ENCODE assay signal across 23 cellular contexts in genomic region chr3:90016492-90017065, GRCh38.
DNase-seq lines count a peak whose midpoint lies in the region; ATAC-seq lines count a peak whose summit lies in the region.
"Had no signal": no experiment of that assay in that cellular context is flagged by ENCODE, and none has a peak within 500 bp of the region (broad histone marks: within the 10 kb centered on the region; RNA-seq: fewer than 3 reads in every experiment).

No MANE protein-coding gene starts in this region.

- H2BK5ac ChIP-seq in mesendoderm (ENCODE audit: low read length) = no peak overlapping the region

- no peak overlapping the region for H3K9ac ChIP-seq in mesendoderm (ENCODE audit: low read length)
- peak overlapping the region; percentile 33 for H3K9ac ChIP-seq in skeletal muscle satellite cell (ENCODE audit: low read depth, low read length)

- no peak overlapping the region for H2BK15ac ChIP-seq in mesendoderm (replicated peaks; ENCODE audit: low read depth)

- no peak overlapping the region for H3K56ac ChIP-seq in mesendoderm (ENCODE audit: low read length)

- no peaks in the 10 kb centered on the region for H3K27me3 ChIP-seq in mesendoderm (ENCODE audit: insufficient read depth, low read length, poor library complexity)
- no peaks in the 10 kb centered on the region for H3K27me3 ChIP-seq in skeletal muscle satellite cell (ENCODE audit: control insufficient read depth, insufficient read depth, low read length)
- H3K27me3 ChIP-seq: sigmoid colon, thyroid gland had no signal

- no peaks in the 10 kb centered on the region for H3K9me3 ChIP-seq in skeletal muscle satellite cell (replicated peaks; ENCODE audit: low read length)
- H3K9me3 ChIP-seq: sigmoid colon, thyroid gland had no signal

- no peak overlapping the region for H3K23ac ChIP-seq in mesendoderm (ENCODE audit: low read length)

- H3K4me1 ChIP-seq in mesendoderm (ENCODE audit: control insufficient read depth, low read depth, low read length) (no peaks in the 10 kb centered on the region), skeletal muscle satellite cell (ENCODE audit: control insufficient read depth, insufficient read depth, low read length) (peaks cover 21% of the 10 kb centered on the region)

- H3K4me3 ChIP-seq in mesendoderm (ENCODE audit: low read length) = no peak overlapping the region
- no peak overlapping the region for H3K4me3 ChIP-seq in skeletal muscle satellite cell (ENCODE audit: low read length)
- H3K4me3 ChIP-seq: GM23338, K562, sigmoid colon, thyroid gland had no signal

- H3K4me2 ChIP-seq in mesendoderm (ENCODE audit: low read length) (no peak overlapping the region), skeletal muscle satellite cell (ENCODE audit: low read length) (peak overlapping the region; percentile 53)
- H3K4me2 ChIP-seq: GM23338 had no signal

- no peak overlapping the region for H3K4ac ChIP-seq in mesendoderm (ENCODE audit: low read depth, low read length)

- no peak overlapping the region for H3K27ac ChIP-seq in mesendoderm (ENCODE audit: low read depth, low read length)
- H3K27ac ChIP-seq: sigmoid colon, thyroid gland had no signal

- DNase-seq in DMS53 (lab: John Stamatoyannopoulos, UW) = peak; percentile 49
- DNase-seq in DMS53 treated with DMSO at 0.1 percent for 48 hours (lab: John Stamatoyannopoulos, UW; ENCODE audit: unreplicated experiment) = no peak
- DNase-seq in SW480 (ENCODE audit: low spot score) = peak; percentile 59
- DNase-seq in mesendoderm = peak; percentile 31
- no peak for DNase-seq in dedifferentiated amniotic fluid mesenchymal stem cell (ENCODE audit: extremely low spot score)
- DNase-seq: activated CD4-positive, alpha-beta T cell treated with anti-CD3 and anti-CD28 coated beads, Interleukin-2, amount 50 U/mL, for 1 hour; activated naive CD4-positive, alpha-beta T cell treated with anti-CD3 and anti-CD28 coated beads, Interleukin-2, amount 10 ng/mL, durations not matched to agents 7 days and 5 days; caudate nucleus; dermis blood vessel endothelial cell; DMS79 treated with DMSO at 0.1 percent for 48 hours; HFFc6; MM.1S; natural killer cell; NCI-H1436 treated with DMSO at 0.1 percent for 48 hours; sigmoid colon; stimulated activated naive CD8-positive, alpha-beta T cell treated with anti-CD3 and anti-CD28 coated beads, Interleukin-15, amount 100 ng/mL, for 72 hours; T-helper 9 cell; thyroid gland had no signal

- no peaks in the 10 kb centered on the region for H3K79me1 ChIP-seq in mesendoderm (ENCODE audit: low read length)

- WGBS in mesendoderm (ENCODE audit: extremely low coverage, insufficient coverage, low lambda C conversion rate) = no CpG with 5 or more reads among the region's 4 CpGs

- no peak overlapping the region for H2AK5ac ChIP-seq in mesendoderm (ENCODE audit: low read length)

- peak overlapping the region; percentile 28 for H2BK120ac ChIP-seq in mesendoderm (ENCODE audit: low read depth, low read length)

- no peaks in the 10 kb centered on the region for H3K36me3 ChIP-seq in mesendoderm (ENCODE audit: control insufficient read depth, insufficient read depth, low read length)
- no peaks in the 10 kb centered on the region for H3K36me3 ChIP-seq in skeletal muscle satellite cell (ENCODE audit: insufficient read depth, low read length)
- H3K36me3 ChIP-seq: sigmoid colon, thyroid gland had no signal

- H3K18ac ChIP-seq in mesendoderm (ENCODE audit: low read length) = peak overlapping the region; percentile 56

- ATAC-seq in GM18909 (IDR thresholded peaks at IDR 0.05; ENCODE audit: poor library complexity, unreplicated experiment) = no peak
- ATAC-seq in HG03378 (IDR thresholded peaks at IDR 0.05; ENCODE audit: unreplicated experiment) = no peak
- ATAC-seq: GM23338; K562; natural killer cell; stimulated activated naive CD8-positive, alpha-beta T cell treated with anti-CD3 and anti-CD28 coated beads, Interleukin-15, amount 100 ng/mL, for 72 hours had no signal

- no peak overlapping the region for H4K5ac ChIP-seq in mesendoderm (ENCODE audit: low read length)

- H4K8ac ChIP-seq in mesendoderm (ENCODE audit: low read depth, low read length) = no peak overlapping the region

- no peaks in the 10 kb centered on the region for H3K79me2 ChIP-seq in mesendoderm (ENCODE audit: control insufficient read depth, insufficient read depth, low read length)

Comparison
In these comparisons a context has a peak if more than half of its experiments do, and no peak if none do; other contexts are left out.
1. DNase-seq: peak in DMS53 (single experiment), SW480 (single experiment) and mesendoderm (single experiment); none in DMS53 treated with DMSO at 0.1 percent for 48 hours (single experiment) and dedifferentiated amniotic fluid mesenchymal stem cell (single experiment).